Comparison of ENCODE assay signal across 11 cellular contexts in the genomic region with DNA sequence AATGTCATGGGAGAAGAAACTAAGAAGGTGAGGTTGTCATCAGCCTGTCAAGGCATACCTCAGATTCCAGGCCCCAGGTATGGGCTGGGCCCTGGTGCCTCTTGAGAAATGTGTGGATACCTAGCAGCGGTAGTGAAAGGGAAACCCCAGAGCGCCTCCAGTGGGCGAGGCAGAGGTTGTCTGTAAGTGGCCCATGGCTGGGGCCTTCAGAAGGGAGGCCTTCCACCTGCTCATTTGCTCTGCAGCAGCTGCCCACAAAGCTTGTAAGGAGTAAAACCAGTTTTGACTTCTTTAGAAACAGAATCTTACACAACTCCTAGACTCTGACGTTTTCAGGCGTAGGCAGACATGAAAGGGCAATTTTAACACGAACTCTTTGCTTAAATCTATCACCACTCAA.
DNase-seq lines count a peak whose midpoint lies in the region; ATAC-seq and TF ChIP-seq lines count a peak whose summit lies in the region.
"Had no signal": no experiment of that assay in that cellular context is flagged by ENCODE, and none has a peak within 500 bp of the region (broad histone marks: within the 10 kb centered on the region; RNA-seq: fewer than 3 reads in every experiment).

No MANE protein-coding gene starts in this region.

- peak; percentile 50 for TF ChIP-seq CTCF in Loucy (conservative IDR thresholded peaks at IDR 0.05; ENCODE audit: low read length)
- peak; percentile 76 for TF ChIP-seq CTCF in foreskin keratinocyte (conservative IDR thresholded peaks at IDR 0.05)
- TF ChIP-seq CTCF in uterus (IDR thresholded peaks at IDR 0.05), result no peak

- no peaks in the 10 kb centered on the region for H3K36me3 ChIP-seq in Loucy (ENCODE audit: insufficient read depth, low read length)
- no peaks in the 10 kb centered on the region for H3K36me3 ChIP-seq in uterus
- H3K36me3 ChIP-seq: neutrophil had no signal

- H3F3A ChIP-seq in Loucy (ENCODE audit: low read depth), result no peaks in the 10 kb centered on the region

- no peak overlapping the region for H3K4me2 ChIP-seq in Loucy (ENCODE audit: low read depth, low read length, poor library complexity, severe bottlenecking)

- H2AFZ ChIP-seq in Loucy (ENCODE audit: low read length), result no peak overlapping the region

- H3K27me3 ChIP-seq in Loucy (ENCODE audit: insufficient read depth, low read length, poor library complexity, severe bottlenecking) (no peaks in the 10 kb centered on the region), foreskin keratinocyte (no peaks in the 10 kb centered on the region), uterus (no peaks in the 10 kb centered on the region)
- H3K27me3 ChIP-seq: neutrophil had no signal

- H4K20me1 ChIP-seq in Loucy (ENCODE audit: insufficient read depth, low read length, poor library complexity, severe bottlenecking), result no peaks in the 10 kb centered on the region

- H3K27ac ChIP-seq in foreskin keratinocyte, result no peak overlapping the region
- no peak overlapping the region for H3K27ac ChIP-seq in uterus
- H3K27ac ChIP-seq: neutrophil had no signal

- H3K9me3 ChIP-seq in Loucy (ENCODE audit: insufficient read depth, low read depth, low read length) (no peaks in the 10 kb centered on the region), uterus (no peaks in the 10 kb centered on the region)
- H3K9me3 ChIP-seq: neutrophil had no signal

- ATAC-seq in GM19463 (IDR thresholded peaks at IDR 0.05; ENCODE audit: unreplicated experiment), result peak; percentile 65
- ATAC-seq in foreskin keratinocyte, result peak; percentile 96
- ATAC-seq in HG03571 (IDR thresholded peaks at IDR 0.05; ENCODE audit: unreplicated experiment), result no peak

- intact Hi-C loops in uterus (cut with DNase I; ENCODE audit: low total_unique reads), result no loop called here

- DNase-seq in DMS53 (lab: John Stamatoyannopoulos, UW) (peak; percentile 90), foreskin keratinocyte (peak; percentile 56 to 72), uterus (no peak), NCI-H1105 (lab: John Stamatoyannopoulos, UW) (no peak), NCI-H446 (lab: John Stamatoyannopoulos, UW) (no peak)
- DNase-seq: activated gamma-delta T cell, DMS 273 treated with DMSO at 0.1 percent for 48 hours had no signal

- no peak for TF ChIP-seq POLR2A in uterus (IDR thresholded peaks at IDR 0.05)

- no peak overlapping the region for H3K9ac ChIP-seq in Loucy (ENCODE audit: low read depth, low read length, poor library complexity, severe bottlenecking)

- H3K79me2 ChIP-seq in Loucy (ENCODE audit: insufficient read depth, low read length), result no peaks in the 10 kb centered on the region

- H3K4me3 ChIP-seq in Loucy (ENCODE audit: low read length, poor library complexity, severe bottlenecking) (no peak overlapping the region), uterus (no peak overlapping the region)

- H3K4me1 ChIP-seq in Loucy (ENCODE audit: insufficient read depth, low read length, poor library complexity, severe bottlenecking), result peaks cover 5% of the 10 kb centered on the region
- H3K4me1 ChIP-seq in foreskin keratinocyte, result no peaks in the 10 kb centered on the region
- H3K4me1 ChIP-seq in uterus, result no peaks in the 10 kb centered on the region

- H3K9me2 ChIP-seq in Loucy (replicated peaks; ENCODE audit: low read depth, low read length), result no peaks in the 10 kb centered on the region

Comparison
In these comparisons a context has a peak if more than half of its experiments do, and no peak if none do; other contexts are left out.
1. DNase-seq: peak in DMS53 (single experiment) and foreskin keratinocyte (2 of 2); none in uterus (0 of 2), NCI-H1105 (single experiment) and NCI-H446 (0 of 2).
2. CTCF ChIP-seq: peak in Loucy (single experiment) and foreskin keratinocyte (single experiment); none in uterus (0 of 4).